In genomic region chr2:189524746-189525145, GRCh38 we compare ENCODE assay signal across 25 cellular contexts. TPM values are rescaled to one million over a fixed set of nuclear protein-coding genes. Genes with fewer than 3 reads are reported as not detected.
DNase-seq lines count a peak whose midpoint lies in the region; ATAC-seq, FAIRE-seq and TF ChIP-seq lines count a peak whose summit lies in the region.
"Had no signal": no experiment of that assay in that cellular context is flagged by ENCODE, and none has a peak within 500 bp of the region (broad histone marks: within the 10 kb centered on the region; RNA-seq: fewer than 3 reads in every experiment).

No MANE protein-coding gene starts in this region.

- BruUV-seq in HepG2 (replicated peaks; lab: Mats Ljungman, UMichigan): no TSS peak

- no peak for TF ChIP-seq EP300 in HepG2 (IDR thresholded peaks at IDR 0.05; ENCODE audit: low read depth in 2 of 2, low read length in 2 of 2)
- no peak for TF ChIP-seq EP300 in HepG2 (CRISPR knock-in tag; IDR thresholded peaks at IDR 0.05; ENCODE audit: borderline replicate concordance)

- no peak for ATAC-seq in HepG2
- no peak for ATAC-seq in right lobe of liver
- peak; percentile 67 for ATAC-seq in left colon
- ATAC-seq: CD8-positive, alpha-beta T cell; GM12878 had no signal

- FAIRE-seq in HepG2 (lab: Jason Lieb, UNC) (no peak), frontal cortex (lab: Jason Lieb, UNC) (no peak)
- FAIRE-seq: A204.1, D721Med, GM12878, GM19239 had no signal

- CTCF ChIA-PET in HepG2 (lab: Yijun Ruan, JAX; ENCODE audit: low intra/inter-chr PET ratio, low total read pairs): no interaction called here
- CTCF ChIA-PET in activated naive CD4-positive, alpha-beta T cell treated with anti-CD3 and anti-CD28 coated beads for 36 hours (lab: Charles Lee): no interaction called here

- no peak overlapping the region for H3K4me2 ChIP-seq in HepG2 (ENCODE audit: low read depth, low read length)
- H3K4me2 ChIP-seq: BLaER1 had no signal

- H4K20me1 ChIP-seq in HepG2 (ENCODE audit: insufficient read depth, low read length): no peaks in the 10 kb centered on the region
- H4K20me1 ChIP-seq: BLaER1 had no signal

- TF ChIP-seq RAD21 in HepG2 (CRISPR knock-in tag; IDR thresholded peaks at IDR 0.05): no peak

- no peak for TF ChIP-seq POLR2A in HepG2 (IDR thresholded peaks at IDR 0.05; ENCODE audit: insufficient read depth in 1 of 2, low read depth in 2 of 2, low read length in 2 of 2)
- TF ChIP-seq POLR2A in right lobe of liver (IDR thresholded peaks at IDR 0.05): no peak

- peak overlapping the region; percentile 15 for H2AFZ ChIP-seq in HepG2 (ENCODE audit: low read length)
- H2AFZ ChIP-seq: GM23248 had no signal

- no peaks in the 10 kb centered on the region for H3K36me3 ChIP-seq in HepG2 (replicated peaks in 1 of 2; ENCODE audit: control insufficient read depth in 1 of 2, insufficient read depth in 2 of 2, low read length in 2 of 2)
- no peaks in the 10 kb centered on the region for H3K36me3 ChIP-seq in right lobe of liver
- H3K36me3 ChIP-seq: BLaER1 had no signal

- no peak overlapping the region for H3K4me3 Mint-ChIP-seq in nephron
- no peak overlapping the region for H3K4me3 Mint-ChIP-seq in activated naive CD4-positive, alpha-beta T cell treated with anti-CD3 and anti-CD28 coated beads for 36 hours
- no peak overlapping the region for H3K4me3 Mint-ChIP-seq in activated T-helper 2 cell treated with anti-CD3 and anti-CD28 coated beads, Interferon-gamma antibody, Interleukin-2, Interleukin-4, amounts not matched to agents 10 μg/mL and 5 μg/mL and 100 μg/mL, durations not matched to agents 14 hours and 24 hours and 36 hours (ENCODE audit: low read depth)
- H3K4me3 Mint-ChIP-seq: B cell; CD4-positive, CD25-positive, alpha-beta regulatory T cell; CD8-positive, alpha-beta T cell; H9; HFFc6 had no signal

- no peak for TF ChIP-seq CTCF in HepG2 (CRISPR knock-in tag; IDR thresholded peaks at IDR 0.05)
- TF ChIP-seq CTCF in right lobe of liver (IDR thresholded peaks at IDR 0.05): no peak
- no peak for TF ChIP-seq CTCF in nephron (IDR thresholded peaks at IDR 0.05; ENCODE audit: unreplicated experiment in 3 of 3)

- H3K9ac ChIP-seq in HepG2 (ENCODE audit: insufficient read depth, low read depth, low read length): no peak overlapping the region
- H3K9ac ChIP-seq: BLaER1, GM23248 had no signal

- WGBS in HepG2 (ENCODE audit: low lambda C conversion rate): 89% methylated on average over 4 of the region's 4 CpGs
- 71% methylated on average over 3 of the region's 4 CpGs for WGBS in right lobe of liver (ENCODE audit: insufficient coverage, low coverage, low lambda C conversion rate, missing lambda C conversion rate)

- no peaks in the 10 kb centered on the region for H3K79me2 ChIP-seq in HepG2 (ENCODE audit: insufficient read depth, low read length)

- peaks cover 52% of the 10 kb centered on the region for H3K4me1 ChIP-seq in HepG2 (ENCODE audit: insufficient read depth, low read length)
- peaks cover 0 to 40% (median 14%) of the 10 kb centered on the region in 4 donors for H3K4me1 ChIP-seq in right lobe of liver
- H3K4me1 ChIP-seq: BLaER1 had no signal

- H3K27me3 ChIP-seq in HepG2 (ENCODE audit: control insufficient read depth in 1 of 2, insufficient read depth in 2 of 2, low read length in 2 of 2) (no peaks in the 10 kb centered on the region), right lobe of liver (no peaks in the 10 kb centered on the region)
- H3K27me3 ChIP-seq: BLaER1 had no signal

- H3K9me3 ChIP-seq in HepG2 (ENCODE audit: low read length) (no peaks in the 10 kb centered on the region), right lobe of liver (no peaks in the 10 kb centered on the region)
- H3K9me3 ChIP-seq: BLaER1, Caco-2 had no signal

- H3K4me3 ChIP-seq in HepG2 (replicated peaks in 1 of 3; ENCODE audit: insufficient read depth in 1 of 3, low read depth in 2 of 3, low read length in 3 of 3) (no peak overlapping the region), right lobe of liver (no peak overlapping the region)
- H3K4me3 ChIP-seq: BLaER1, GM12878, GM23248 had no signal

- in situ Hi-C loops in HepG2 (cut with HindIII; ENCODE audit: extremely low pct_ligation_motif_present, low pct_unique_long_range_greater_than_20kb): no loop called here

- H3K36me3 Mint-ChIP-seq in nephron (ENCODE audit: low read depth): no peaks in the 10 kb centered on the region
- no peaks in the 10 kb centered on the region for H3K36me3 Mint-ChIP-seq in activated naive CD4-positive, alpha-beta T cell treated with anti-CD3 and anti-CD28 coated beads for 36 hours (ENCODE audit: low read depth)
- H3K36me3 Mint-ChIP-seq in activated T-helper 2 cell treated with anti-CD3 and anti-CD28 coated beads, Interferon-gamma antibody, Interleukin-2, Interleukin-4, amounts not matched to agents 10 μg/mL and 5 μg/mL and 100 μg/mL, durations not matched to agents 14 hours and 24 hours and 36 hours (ENCODE audit: low read depth): no peaks in the 10 kb centered on the region
- H3K36me3 Mint-ChIP-seq: CD4-positive, CD25-positive, alpha-beta regulatory T cell; CD8-positive, alpha-beta T cell had no signal

- peak overlapping the region in 2 of 3 experiments; percentile 93 to 100 for H3K27ac Mint-ChIP-seq in nephron
- H3K27ac Mint-ChIP-seq in activated naive CD4-positive, alpha-beta T cell treated with anti-CD3 and anti-CD28 coated beads for 36 hours: no peak overlapping the region
- no peak overlapping the region for H3K27ac Mint-ChIP-seq in activated T-helper 2 cell treated with anti-CD3 and anti-CD28 coated beads, Interferon-gamma antibody, Interleukin-2, Interleukin-4, amounts not matched to agents 10 μg/mL and 5 μg/mL and 100 μg/mL, durations not matched to agents 14 hours and 24 hours and 36 hours
- H3K27ac Mint-ChIP-seq: B cell; CD4-positive, CD25-positive, alpha-beta regulatory T cell; CD8-positive, alpha-beta T cell; H9; HFFc6 had no signal

- DNase-seq in HepG2 (ENCODE audit: low spot score) (no peak), right lobe of liver (no peak), left colon (no peak), RKO (ENCODE audit: low spot score) (no peak), frontal cortex (ENCODE audit: low spot score in 2 of 2) (no peak)
- DNase-seq in activated naive CD4-positive, alpha-beta T cell treated with anti-CD3 and anti-CD28 coated beads for 36 hours: no peak
- no peak for DNase-seq in activated T-helper 2 cell treated with anti-CD3 and anti-CD28 coated beads, Interferon-gamma antibody, Interleukin-2, Interleukin-4, amounts not matched to agents 10 μg/mL and 5 μg/mL and 100 μg/mL, durations not matched to agents 14 hours and 24 hours and 36 hours (ENCODE audit: low spot score)
- DNase-seq: Caco-2; CD4-positive, CD25-positive, alpha-beta regulatory T cell; CD8-positive, alpha-beta T cell; DMS 273 treated with DMSO at 0.1 percent for 48 hours; DMS79; EL; GDM1; GM23248; H9; HFFc6 had no signal

- H3K9me3 Mint-ChIP-seq in nephron: peaks cover 3% of the 10 kb centered on the region
- H3K9me3 Mint-ChIP-seq in activated naive CD4-positive, alpha-beta T cell treated with anti-CD3 and anti-CD28 coated beads for 36 hours: no peaks in the 10 kb centered on the region
- no peaks in the 10 kb centered on the region for H3K9me3 Mint-ChIP-seq in activated T-helper 2 cell treated with anti-CD3 and anti-CD28 coated beads, Interferon-gamma antibody, Interleukin-2, Interleukin-4, amounts not matched to agents 10 μg/mL and 5 μg/mL and 100 μg/mL, durations not matched to agents 14 hours and 24 hours and 36 hours
- H3K9me3 Mint-ChIP-seq: CD4-positive, CD25-positive, alpha-beta regulatory T cell; CD8-positive, alpha-beta T cell; H9; HFFc6 had no signal

- intact Hi-C loops in HepG2 (cut with micrococcal nuclease; ENCODE audit: unreplicated experiment) (loop anchor here (5.0 kb wide), 2 partner anchors 33 to 88 kb away; no protein-coding TSS in a partner anchor), right lobe of liver (cut with DNase I) (no loop called here), left colon (cut with DNase I, micrococcal nuclease) (no loop called here)
- intact Hi-C loops in activated naive CD4-positive, alpha-beta T cell treated with anti-CD3 and anti-CD28 coated beads for 36 hours (cut with micrococcal nuclease): no loop called here
- intact Hi-C loops in activated T-helper 2 cell treated with anti-CD3 and anti-CD28 coated beads, Interferon-gamma antibody, Interleukin-2, Interleukin-4, amounts not matched to agents 10 μg/mL and 5 μg/mL and 100 μg/mL, durations not matched to agents 14 hours and 24 hours and 36 hours (cut with micrococcal nuclease): no loop called here

- H3K4me1 Mint-ChIP-seq in nephron: peaks cover 49% of the 10 kb centered on the region
- no peaks in the 10 kb centered on the region for H3K4me1 Mint-ChIP-seq in activated naive CD4-positive, alpha-beta T cell treated with anti-CD3 and anti-CD28 coated beads for 36 hours (ENCODE audit: low read depth)
- no peaks in the 10 kb centered on the region for H3K4me1 Mint-ChIP-seq in activated T-helper 2 cell treated with anti-CD3 and anti-CD28 coated beads, Interferon-gamma antibody, Interleukin-2, Interleukin-4, amounts not matched to agents 10 μg/mL and 5 μg/mL and 100 μg/mL, durations not matched to agents 14 hours and 24 hours and 36 hours (ENCODE audit: low read depth)
- H3K4me1 Mint-ChIP-seq: B cell; CD4-positive, CD25-positive, alpha-beta regulatory T cell had no signal

- no peak overlapping the region for H3K27ac ChIP-seq in HepG2 (ENCODE audit: extremely low read length, insufficient read depth, low read length)
- no peak overlapping the region for H3K27ac ChIP-seq in right lobe of liver
- H3K27ac ChIP-seq: BLaER1, C4-2B, GM23248 had no signal

- no peaks in the 10 kb centered on the region for H3K27me3 Mint-ChIP-seq in nephron (ENCODE audit: low read depth)
- no peaks in the 10 kb centered on the region for H3K27me3 Mint-ChIP-seq in activated naive CD4-positive, alpha-beta T cell treated with anti-CD3 and anti-CD28 coated beads for 36 hours (ENCODE audit: low read depth)
- H3K27me3 Mint-ChIP-seq in activated T-helper 2 cell treated with anti-CD3 and anti-CD28 coated beads, Interferon-gamma antibody, Interleukin-2, Interleukin-4, amounts not matched to agents 10 μg/mL and 5 μg/mL and 100 μg/mL, durations not matched to agents 14 hours and 24 hours and 36 hours (ENCODE audit: low read depth): no peaks in the 10 kb centered on the region

- POLR2A ChIA-PET in HepG2 (lab: Yijun Ruan, JAX): no interaction called here

RNA-seq across cellular contexts. Expression of gene SLC40A1, which starts 55.8 kb away (rescaled TPM):
- total RNA-seq in HepG2 (2016; rRNA removed; fragmentation: Illumina TruSeq; extraction: Trizol): 10.6 and 19.2 TPM in 2 replicates
- 2.5 and 3.1 TPM in 2 replicates for total RNA-seq in HepG2 (2016; cell fraction: cytosol; rRNA removed; fragmentation: Illumina TruSeq; extraction: Trizol; ENCODE audit: low read depth)
- total RNA-seq in HepG2 (2016; cell fraction: insoluble cytoplasmic fraction; rRNA removed; fragmentation: Illumina TruSeq; extraction: Trizol): 10.6 and 17.6 TPM in 2 replicates
- 20.1 and 24.4 TPM in 2 replicates for total RNA-seq in HepG2 (2016; cell fraction: membrane; rRNA removed; fragmentation: Illumina TruSeq; extraction: Trizol)
- 9.0 and 10.7 TPM in 2 replicates for total RNA-seq in HepG2 (2016; cell fraction: nucleus; rRNA removed; fragmentation: Illumina TruSeq; extraction: Trizol)
- 21.4 and 24.9 TPM in 2 replicates for polyA plus RNA-seq in HepG2 (2011; rRNA removed)
- polyA plus RNA-seq in HepG2 (2011; cell fraction: cytosol; rRNA removed): 14.9 and 22.6 TPM in 2 replicates
- polyA plus RNA-seq in HepG2 (2011; cell fraction: nucleus; rRNA removed): 12.3 and 12.6 TPM in 2 replicates
- 35.5 and 45.2 TPM in 2 replicates for polyA plus RNA-seq in HepG2 (2012)
- polyA plus RNA-seq in HepG2 (2016; cell fraction: cytosol; fragmentation: Illumina TruSeq; extraction: Trizol; ENCODE audit: low read depth): 3.4 and 3.6 TPM in 2 replicates
- 19.5 and 21.2 TPM in 2 replicates for polyA plus RNA-seq in HepG2 (2016; cell fraction: insoluble cytoplasmic fraction; fragmentation: Illumina TruSeq; extraction: Trizol; ENCODE audit: low read depth)
- 19.1 and 22.9 TPM in 2 replicates for polyA plus RNA-seq in HepG2 (2016; cell fraction: membrane; fragmentation: Illumina TruSeq; extraction: Trizol; ENCODE audit: low read depth)
- polyA plus RNA-seq in HepG2 (2016; cell fraction: nucleus; fragmentation: Illumina TruSeq; extraction: Trizol; ENCODE audit: insufficient read depth, low read depth): 12.8 and 14.3 TPM in 2 replicates
- 0.47 and 45.0 TPM in 2 replicates for polyA minus RNA-seq in HepG2 (2011; rRNA and poly(A)+ RNA removed; ENCODE audit: low replicate concordance)
- polyA minus RNA-seq in HepG2 (2011; cell fraction: cytosol; rRNA and poly(A)+ RNA removed): 26.4 and 29.2 TPM in 2 replicates
- 33.1 and 37.5 TPM in 2 replicates for polyA minus RNA-seq in HepG2 (2011; cell fraction: nucleus; rRNA and poly(A)+ RNA removed)
- total RNA-seq in right lobe of liver: 100 to 1,000 TPM; 101 to 289 (median 134) TPM
- total RNA-seq in left colon: 100 to 1,000 TPM; 135 to 245 TPM
- 1 to 10 TPM; 3.8 to 4.1 TPM for total RNA-seq in activated naive CD4-positive, alpha-beta T cell treated with anti-CD3 and anti-CD28 coated beads for 36 hours
- 1.8 and 2.4 TPM in 2 replicates for total RNA-seq in activated T-helper 2 cell treated with anti-CD3 and anti-CD28 coated beads, Interferon-gamma antibody, Interleukin-2, Interleukin-4, amounts not matched to agents 10 μg/mL and 5 μg/mL and 100 μg/mL, durations not matched to agents 14 hours and 24 hours and 36 hours
- 45.2 TPM for total RNA-seq in frontal cortex
- total RNA-seq: GM23248, H9, HFFc6 had no signal

Comparison
In these comparisons a context has a peak if more than half of its experiments do, and no peak if none do; other contexts are left out.
1. H3K27ac Mint-ChIP-seq: peak in nephron (2 of 3); none in activated naive CD4-positive, alpha-beta T cell treated with anti-CD3 and anti-CD28 coated beads for 36 hours (single experiment) and activated T-helper 2 cell treated with anti-CD3 and anti-CD28 coated beads, Interferon-gamma antibody, Interleukin-2, Interleukin-4, amounts not matched to agents 10 μg/mL and 5 μg/mL and 100 μg/mL, durations not matched to agents 14 hours and 24 hours and 36 hours (single experiment).